In genomic region chr7:69431626-69432025, GRCh38 we compare ENCODE assay signal across 30 cellular contexts.
"Had no signal": no experiment of that assay in that cellular context is flagged by ENCODE, and none has a peak within 500 bp of the region (broad histone marks: within the 10 kb centered on the region; RNA-seq: fewer than 3 reads in every experiment).

No MANE protein-coding gene starts in this region.

- ATAC-seq: activated CD4-positive, CD25-positive, alpha-beta regulatory T cell treated with anti-CD3 and anti-CD28 coated beads, Interleukin-2, amount 50 U/mL, for 24 hours; activated CD8-positive, alpha-beta T cell treated with anti-CD3 and anti-CD28 coated beads for 36 hours; activated T-cell treated with anti-CD3 and anti-CD28 coated beads, Interleukin-2, amount 50 U/mL, for 4 hours; activated T-helper 17 cell treated with anti-CD3 and anti-CD28 coated beads, Interleukin-2, amount 50 U/mL, for 72 hours; esophagus mucosa; gastrocnemius medialis had no signal

- H3K4me1 Mint-ChIP-seq: activated T-helper 17 cell treated with anti-CD3 and anti-CD28 coated beads, Interleukin-2, amount 50 U/mL, for 72 hours had no signal

- H3K9me3 Mint-ChIP-seq: dendritic cell treated with granulocyte-macrophage colony-stimulating factor and Interleukin-4, amounts not matched to agents 40 ng/mL and 50 ng/mL, for 4 days had no signal

- H3K36me3 ChIP-seq: brain microvascular endothelial cell, gastrocnemius medialis, heart right ventricle had no signal

- DNase-seq: activated B cell treated with CpG ODN at 0.5 μM for 24 hours; activated CD4-positive, alpha-beta T cell treated with anti-CD3 and anti-CD28 coated beads for 48 hours; activated CD4-positive, alpha-beta T cell treated with anti-CD3 and anti-CD28 coated beads, Interleukin-2, amount 50 U/mL, for 1 hour; activated CD4-positive, alpha-beta T cell treated with anti-CD3 and anti-CD28 coated beads, Interleukin-2, amount 50 U/mL, for 48 hours; activated CD8-positive, alpha-beta memory T cell treated with anti-CD3 and anti-CD28 coated beads for 24 hours; activated CD8-positive, alpha-beta T cell treated with anti-CD3 and anti-CD28 coated beads for 36 hours; activated effector memory CD4-positive, alpha-beta T cell treated with Interleukin-2 at 50 U/mL for 16 hours; activated gamma-delta T cell treated with Interleukin-2 at 50 U/mL for 16 hours; activated naive CD4-positive, alpha-beta T cell treated with anti-CD3 and anti-CD28 coated beads, Interleukin-2, amount 50 U/mL, for 16 hours; activated naive CD4-positive, alpha-beta T cell treated with Interleukin-2 at 50 U/mL for 16 hours; activated T-cell treated with anti-CD3 and anti-CD28 coated beads, Interleukin-2, amount 50 U/mL, for 4 hours; amniotic stem cell; anterior cingulate cortex; brain microvascular endothelial cell; dorsolateral prefrontal cortex; effector memory CD4-positive, alpha-beta T cell; endodermal cell; foreskin fibroblast; gastrocnemius medialis; heart right ventricle; T-helper 2 cell had no signal

- H3K4me2 ChIP-seq: hepatocyte had no signal

- H3K4me3 Mint-ChIP-seq: activated B cell treated with CpG ODN at 0.5 μM for 24 hours; activated CD8-positive, alpha-beta T cell treated with anti-CD3 and anti-CD28 coated beads for 36 hours; activated naive CD8-positive, alpha-beta T cell; activated T-cell treated with anti-CD3 and anti-CD28 coated beads, Interleukin-2, amount 50 U/mL, for 4 hours; activated T-helper 17 cell treated with anti-CD3 and anti-CD28 coated beads, Interleukin-2, amount 50 U/mL, for 72 hours; central memory CD8-positive, alpha-beta T cell; dendritic cell treated with granulocyte-macrophage colony-stimulating factor and Interleukin-4, amounts not matched to agents 40 ng/mL and 50 ng/mL, for 4 days; endodermal cell had no signal

- H3K4me3 ChIP-seq: coronary artery, dorsolateral prefrontal cortex, gastrocnemius medialis, heart right ventricle, hepatocyte had no signal

- FAIRE-seq: astrocyte had no signal

- H3K27ac ChIP-seq: brain microvascular endothelial cell, coronary artery, dorsolateral prefrontal cortex, gastrocnemius medialis, heart right ventricle, hepatocyte had no signal

- H3K9me3 ChIP-seq: gastrocnemius medialis, heart right ventricle had no signal

- H3K27ac Mint-ChIP-seq: activated B cell treated with CpG ODN at 0.5 μM for 24 hours; activated CD8-positive, alpha-beta T cell treated with anti-CD3 and anti-CD28 coated beads for 36 hours; activated naive CD8-positive, alpha-beta T cell; activated T-helper 17 cell treated with anti-CD3 and anti-CD28 coated beads, Interleukin-2, amount 50 U/mL, for 72 hours; dendritic cell treated with granulocyte-macrophage colony-stimulating factor and Interleukin-4, amounts not matched to agents 40 ng/mL and 50 ng/mL, for 4 days; endodermal cell had no signal

- H3K4me1 ChIP-seq: gastrocnemius medialis had no signal

- H3K36me3 Mint-ChIP-seq: activated naive CD8-positive, alpha-beta T cell had no signal

- H3K27me3 ChIP-seq: brain microvascular endothelial cell, dorsolateral prefrontal cortex, gastrocnemius medialis, hepatocyte had no signal
